ENCODE assay signal across 16 cellular contexts in the genomic region with DNA sequence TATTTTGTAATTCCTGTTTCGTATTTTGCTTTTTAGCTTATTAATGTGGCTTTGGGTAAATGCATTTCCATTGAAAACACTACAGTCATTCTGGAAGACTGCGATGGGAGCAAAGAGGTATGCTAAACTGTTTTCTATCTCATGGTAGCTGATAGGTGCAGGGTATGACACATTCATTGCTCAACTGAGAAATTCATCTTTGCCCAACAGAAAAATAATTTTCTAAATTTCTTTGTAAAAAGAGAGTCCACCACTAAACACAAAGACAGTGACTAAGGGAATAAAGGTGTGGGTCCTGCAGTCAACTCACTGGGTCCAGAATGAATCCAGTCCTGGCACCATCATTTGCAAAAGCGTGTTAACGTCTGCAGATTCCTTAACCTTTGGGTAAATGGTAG. TPM values are rescaled to one million over a fixed set of nuclear protein-coding genes. Genes with fewer than 3 reads are reported as not detected.
A peak's percentile ranks its signal among the peaks of the same experiment; 100 is the strongest.
DNase-seq lines count a peak whose midpoint lies in the region; FAIRE-seq and TF ChIP-seq lines count a peak whose summit lies in the region.
"Had no signal": no experiment of that assay in that cellular context is flagged by ENCODE, and none has a peak within 500 bp of the region (broad histone marks: within the 10 kb centered on the region; RNA-seq: fewer than 3 reads in every experiment).

No MANE protein-coding gene starts in this region.

- TF ChIP-seq CTCF in uterus (IDR thresholded peaks at IDR 0.05) = no peak

- H3K27me3 ChIP-seq in uterus = peaks cover 0 to 9% of the 10 kb centered on the region in 2 donors

- no peak overlapping the region for H3K4me3 ChIP-seq in uterus

- peak; percentile 15 for DNase-seq in EL
- DNase-seq in NCI-H226 = peak; percentile 75
- DNase-seq in globus pallidus (ENCODE audit: low spot score) = peak; percentile 13
- DNase-seq in substantia nigra (lab: John Stamatoyannopoulos, UW) = no peak
- no peak for DNase-seq in H54 (ENCODE audit: insufficient read length, low spot score)
- DNase-seq in uterus = no peak
- no peak for DNase-seq in Kasumi-1 (lab: John Stamatoyannopoulos, UW)
- no peak for DNase-seq in activated CD4-positive, alpha-beta T cell treated with anti-CD3 and anti-CD28 coated beads, Interleukin-2, amount 50 U/mL, for 1 hour
- DNase-seq: CD4-positive, alpha-beta memory T cell; DMS79; GDM1; H9 had no signal

- H3K27ac ChIP-seq in substantia nigra (ENCODE audit: low read depth, low read length, poor library complexity, severe bottlenecking) (peak overlapping the region; percentile 43), uterus (no peak overlapping the region)

- TF ChIP-seq POLR2A in H54 (IDR thresholded peaks at IDR 0.05; ENCODE audit: low read depth, low read length) = no peak
- no peak for TF ChIP-seq POLR2A in uterus (IDR thresholded peaks at IDR 0.05)

- no peaks in the 10 kb centered on the region for H3K9me3 ChIP-seq in uterus

- no peak for FAIRE-seq in H54 (lab: Jason Lieb, UNC)
- FAIRE-seq: GM12892 had no signal

- H3K4me1 ChIP-seq in uterus = no peaks in the 10 kb centered on the region

- intact Hi-C loops in uterus (cut with DNase I; ENCODE audit: low total_unique reads) = no loop called here

- H3K36me3 ChIP-seq in uterus = no peaks in the 10 kb centered on the region

RNA-seq across cellular contexts. Expression of a gene that starts 19.9 kb away (rescaled TPM):
- under 1 TPM in 1 of 4 donors, not detected in 3; 0.12 TPM for total RNA-seq in uterus
- total RNA-seq: A172 had no signal

RNA-seq across cellular contexts. Expression of a gene that starts 48.2 kb away (rescaled TPM):
- 1 to 10 TPM in 1 of 4 donors, under 1 TPM in 1, not detected in 2; 0.26 to 8.1 TPM for total RNA-seq in uterus
- total RNA-seq: A172; B cell; CD4-positive, alpha-beta memory T cell; HT1080 had no signal

Comparison
In these comparisons a context has a peak if more than half of its experiments do, and no peak if none do; other contexts are left out.
1. DNase-seq: peak in EL (single experiment), NCI-H226 (single experiment) and globus pallidus (single experiment); none in substantia nigra (0 of 49), H54 (single experiment), uterus (0 of 2), Kasumi-1 (0 of 2) and activated CD4-positive, alpha-beta T cell treated with anti-CD3 and anti-CD28 coated beads, Interleukin-2, amount 50 U/mL, for 1 hour (single experiment).